In genomic region chr3:65851827-65852226, GRCh38 we compare ENCODE assay signal across 1 cellular context.
TF ChIP-seq lines count a peak whose summit lies in the region.

No MANE protein-coding gene starts in this region.

TF ChIP-seq in WTC11, 78 proteins besides CTCF, POLR2A, EP300 and RAD21 (continued from another document):
- no peak for TF ChIP-seq ZNF425 (CRISPR knock-in tag; conservative IDR thresholded peaks at IDR 0.05)
